In the genomic region with DNA sequence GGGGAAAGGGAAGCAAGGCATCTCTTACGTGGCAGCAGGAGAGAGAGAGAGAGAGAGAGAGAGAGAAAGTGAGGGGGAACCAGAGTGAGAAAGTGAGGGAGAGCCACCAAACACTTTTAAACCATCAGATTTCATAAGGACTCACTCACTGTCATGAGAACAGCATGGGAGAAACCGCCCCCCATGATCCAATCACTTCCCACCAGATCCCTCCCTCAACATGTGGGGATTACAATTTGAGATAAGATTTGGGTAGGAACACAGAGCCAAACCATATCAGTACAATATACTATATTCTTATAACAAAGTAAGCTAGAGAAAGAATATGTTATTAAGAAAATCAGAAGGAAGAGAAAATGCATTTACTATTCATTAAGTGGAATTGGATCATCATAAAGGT, we compare ENCODE assay signal across 37 cellular contexts. TPM values are rescaled to one million over a fixed set of nuclear protein-coding genes. Genes with fewer than 3 reads are reported as not detected.
DNase-seq lines count a peak whose midpoint lies in the region; ATAC-seq, FAIRE-seq and TF ChIP-seq lines count a peak whose summit lies in the region.
"Had no signal": no experiment of that assay in that cellular context is flagged by ENCODE, and none has a peak within 500 bp of the region (broad histone marks: within the 10 kb centered on the region; RNA-seq: fewer than 3 reads in every experiment).

No MANE protein-coding gene starts in this region.

- H2AFZ ChIP-seq in mammary epithelial cell (ENCODE audit: low read depth, low read length) (no peak overlapping the region), K562 (ENCODE audit: low read depth, low read length) (no peak overlapping the region)

- no peak for ATAC-seq in activated T-helper 17 cell treated with anti-CD3 and anti-CD28 coated beads, Interleukin-2, amount 50 U/mL, for 72 hours (replicated peaks)
- no peak for ATAC-seq in K562
- ATAC-seq in HG03280 (IDR thresholded peaks at IDR 0.05; ENCODE audit: unreplicated experiment): no peak
- ATAC-seq: A549; CD8-positive, alpha-beta T cell had no signal

- no peaks in the 10 kb centered on the region for H3K36me3 Mint-ChIP-seq in MCF 10A (ENCODE audit: insufficient read depth, unreplicated experiment)
- no peaks in the 10 kb centered on the region for H3K36me3 Mint-ChIP-seq in activated T-helper 17 cell treated with anti-CD3 and anti-CD28 coated beads, Interleukin-2, amount 50 U/mL, for 72 hours (ENCODE audit: low read depth)
- H3K36me3 Mint-ChIP-seq: CD14-positive monocyte; CD4-positive, alpha-beta memory T cell; CD4-positive, CD25-positive, alpha-beta regulatory T cell; CD8-positive, alpha-beta memory T cell; CD8-positive, alpha-beta T cell had no signal

- no peaks in the 10 kb centered on the region for H3K9me3 Mint-ChIP-seq in MCF 10A (ENCODE audit: unreplicated experiment)
- H3K9me3 Mint-ChIP-seq in activated T-helper 17 cell treated with anti-CD3 and anti-CD28 coated beads, Interleukin-2, amount 50 U/mL, for 72 hours: no peaks in the 10 kb centered on the region
- H3K9me3 Mint-ChIP-seq: CD4-positive, alpha-beta memory T cell; CD4-positive, alpha-beta T cell; CD8-positive, alpha-beta memory T cell; CD8-positive, alpha-beta T cell had no signal

- in situ Hi-C loops in mammary epithelial cell (cut with MboI; ENCODE audit: low sequenced_read_pairs in 2 of 2): no loop called here
- in situ Hi-C loops in K562 (cut with MboI): no loop called here

- DNase-seq in MCF 10A (ENCODE audit: unreplicated experiment) (no peak), mammary epithelial cell (no peak), OCI-M1 (lab: John Stamatoyannopoulos, UW) (peak; percentile 38), K562 (ENCODE audit: extremely low read depth in 1 of 4, low spot score in 3 of 4) (no peak), NAMALWA (ENCODE audit: low spot score) (no peak)
- DNase-seq in activated T-cell treated with anti-CD3 and anti-CD28 coated beads, Interleukin-2, amount 50 U/mL, for 1 hour: no peak
- DNase-seq: 8988T; ACHN; AML-193; BE2C; C1 segment of cervical spinal cord; Caco-2; Calu3; CD4-positive, alpha-beta memory T cell; CD4-positive, alpha-beta T cell; CD4-positive, CD25-positive, alpha-beta regulatory T cell; CD8-positive, alpha-beta memory T cell; CD8-positive, alpha-beta T cell; COR-L47; DMS 273 treated with DMSO at 0.1 percent for 48 hours; DMS153; DMS53; DMS79; DMS79 treated with DMSO at 0.1 percent for 48 hours; DND-41; EL had no signal

- POLR2A ChIA-PET in MCF 10A (lab: Yijun Ruan, JAX) (interaction anchor here (0.7 to 1.6 kb wide), 2 partner anchors 11 to 576 kb away, joined by 3 to 4 read pairs; no protein-coding TSS in a partner anchor), K562 (lab: Yijun Ruan, JAX) (no interaction called here)

- BruUV-seq in MCF 10A (replicated peaks; lab: Mats Ljungman, UMichigan) (no TSS peak), mammary epithelial cell (replicated peaks; lab: Mats Ljungman, UMichigan) (no TSS peak), K562 (replicated peaks; lab: Mats Ljungman, UMichigan) (no TSS peak)

- no peaks in the 10 kb centered on the region for H3K27me3 Mint-ChIP-seq in MCF 10A (ENCODE audit: insufficient read depth, unreplicated experiment)
- peaks cover 3% of the 10 kb centered on the region for H3K27me3 Mint-ChIP-seq in activated T-helper 17 cell treated with anti-CD3 and anti-CD28 coated beads, Interleukin-2, amount 50 U/mL, for 72 hours

- 0 out of 2 replicates have a peak, but pooled peaks have one; percentile 11 for TF ChIP-seq EP300 in K562 (IDR thresholded peaks at IDR 0.05; ENCODE audit: low read length)

- H3K4me1 Mint-ChIP-seq in MCF 10A (ENCODE audit: insufficient read depth, unreplicated experiment): peaks cover 53% of the 10 kb centered on the region
- H3K4me1 Mint-ChIP-seq in activated T-helper 17 cell treated with anti-CD3 and anti-CD28 coated beads, Interleukin-2, amount 50 U/mL, for 72 hours: no peaks in the 10 kb centered on the region
- H3K4me1 Mint-ChIP-seq: B cell; CD4-positive, alpha-beta memory T cell; CD8-positive, alpha-beta memory T cell had no signal

- H4K20me1 ChIP-seq in mammary epithelial cell (ENCODE audit: insufficient read depth, low read length) (no peaks in the 10 kb centered on the region), K562 (replicated peaks; ENCODE audit: control insufficient read depth, insufficient read depth, low read length) (0 out of 2 replicates have a peak, but pooled peaks cover 7% of the 10 kb centered on the region)
- H4K20me1 ChIP-seq: BLaER1; BLaER1 treated with 17β-estradiol and CSF1 and Interleukin-3, amounts not matched to agents 10 nM and 100 nM had no signal

- H3K9me3 ChIP-seq in mammary epithelial cell (replicated peaks; ENCODE audit: insufficient read depth, low read length) (no peaks in the 10 kb centered on the region), K562 (replicated peaks; ENCODE audit: control insufficient read depth, insufficient read depth, low read depth, low read length) (no peaks in the 10 kb centered on the region)
- H3K9me3 ChIP-seq: A549; BE2C; BLaER1; BLaER1 treated with 17β-estradiol and CSF1 and Interleukin-3, amounts not matched to agents 10 nM and 100 nM; Caco-2 had no signal

- dilution Hi-C loops in mammary epithelial cell (cut with HindIII; ENCODE audit: low sequenced_read_pairs): no loop called here

- H3K9ac ChIP-seq in mammary epithelial cell (ENCODE audit: insufficient read depth, low read length) (no peak overlapping the region), K562 (ENCODE audit: insufficient read depth in 1 of 2, low read depth in 2 of 2, low read length in 2 of 2) (no peak overlapping the region)
- H3K9ac ChIP-seq: BLaER1; BLaER1 treated with 17β-estradiol and CSF1 and Interleukin-3, amounts not matched to agents 10 nM and 100 nM had no signal

- no peak for TF ChIP-seq RAD21 in K562 (CRISPR knock-in tag; conservative IDR thresholded peaks at IDR 0.05 in 1 of 2, IDR thresholded peaks at IDR 0.05 in 1 of 2)

- no peaks in the 10 kb centered on the region for H3K9me1 ChIP-seq in K562 (ENCODE audit: control insufficient read depth, insufficient read depth, low read length)

- CTCF ChIA-PET in MCF 10A (lab: Yijun Ruan, JAX) (interaction anchor here (1.0 to 2.2 kb wide), 3 partner anchors 8 to 593 kb away, joined by 3 to 7 read pairs (median 3); no protein-coding TSS in a partner anchor), mammary epithelial cell (lab: Charles Lee; ENCODE audit: low non-redundant PET) (no interaction called here), K562 (lab: Yijun Ruan, JAX; ENCODE audit: low intra/inter-chr PET ratio) (no interaction called here)

- H3K79me2 ChIP-seq in mammary epithelial cell (ENCODE audit: insufficient read depth, low read length): no peaks in the 10 kb centered on the region
- H3K79me2 ChIP-seq in K562 (ENCODE audit: control insufficient read depth, insufficient read depth, low read length): no peaks in the 10 kb centered on the region

- peaks cover 16% of the 10 kb centered on the region for H3K4me1 ChIP-seq in mammary epithelial cell (ENCODE audit: insufficient read depth, low read length)
- peaks cover 0 to 1% of the 10 kb centered on the region in 2 experiments; a peak in 2 of 5 replicates for H3K4me1 ChIP-seq in K562 (replicated peaks in 1 of 2; ENCODE audit: control insufficient read depth in 2 of 2, insufficient read depth in 2 of 2, low read length in 2 of 2)

- H3K27me3 ChIP-seq in mammary epithelial cell (ENCODE audit: insufficient read depth, low read length) (peaks cover 3% of the 10 kb centered on the region), K562 (ENCODE audit: control insufficient read depth in 2 of 2, insufficient read depth in 2 of 2, low read length in 2 of 2) (peaks cover 3 to 19% of the 10 kb centered on the region in 2 experiments; a peak in 2 of 5 replicates)
- H3K27me3 ChIP-seq: BE2C had no signal

- no peak overlapping the region for H3K4me3 ChIP-seq in mammary epithelial cell (replicated peaks in 1 of 3; ENCODE audit: insufficient read depth in 1 of 3, low read depth in 2 of 3, low read length in 3 of 3)
- H3K4me3 ChIP-seq in K562: no peak overlapping the region
- H3K4me3 ChIP-seq: A549; BLaER1; BLaER1 treated with 17β-estradiol and CSF1 and Interleukin-3, amounts not matched to agents 10 nM and 100 nM had no signal

- H3K36me3 ChIP-seq in mammary epithelial cell (ENCODE audit: insufficient read depth, low read length) (no peaks in the 10 kb centered on the region), K562 (ENCODE audit: control insufficient read depth, insufficient read depth, low read length) (no peaks in the 10 kb centered on the region)
- H3K36me3 ChIP-seq: BE2C; BLaER1; BLaER1 treated with 17β-estradiol and CSF1 and Interleukin-3, amounts not matched to agents 10 nM and 100 nM had no signal

- H3K4me2 ChIP-seq in mammary epithelial cell (ENCODE audit: insufficient read depth, low read depth, low read length) (no peak overlapping the region), K562 (ENCODE audit: insufficient read depth, low read length) (no peak overlapping the region)
- H3K4me2 ChIP-seq: A549; BLaER1; BLaER1 treated with 17β-estradiol and CSF1 and Interleukin-3, amounts not matched to agents 10 nM and 100 nM had no signal

- H3K27ac Mint-ChIP-seq in MCF 10A (ENCODE audit: low read depth, unreplicated experiment): peak overlapping the region; percentile 72
- peak overlapping the region; percentile 28 for H3K27ac Mint-ChIP-seq in activated T-helper 17 cell treated with anti-CD3 and anti-CD28 coated beads, Interleukin-2, amount 50 U/mL, for 72 hours
- H3K27ac Mint-ChIP-seq: B cell; CD14-positive monocyte; CD4-positive, alpha-beta T cell; CD4-positive, CD25-positive, alpha-beta regulatory T cell; CD8-positive, alpha-beta T cell had no signal

- no peak overlapping the region for H3K4me3 Mint-ChIP-seq in MCF 10A (ENCODE audit: unreplicated experiment)
- H3K4me3 Mint-ChIP-seq in activated T-helper 17 cell treated with anti-CD3 and anti-CD28 coated beads, Interleukin-2, amount 50 U/mL, for 72 hours: no peak overlapping the region
- H3K4me3 Mint-ChIP-seq: B cell; CD14-positive monocyte; CD4-positive, alpha-beta memory T cell; CD4-positive, alpha-beta T cell; CD4-positive, CD25-positive, alpha-beta regulatory T cell; CD8-positive, alpha-beta memory T cell; CD8-positive, alpha-beta T cell had no signal

- TF ChIP-seq POLR2A in K562 (conservative IDR thresholded peaks at IDR 0.05): no peak

- 88% methylated on average over 2 of the region's 2 CpGs for WGBS in mammary epithelial cell (ENCODE audit: low coverage, missing lambda C conversion rate)
- WGBS in K562 (ENCODE audit: insufficient coverage, low coverage, missing lambda C conversion rate): 15% methylated on average over 2 of the region's 2 CpGs

- H3K27ac ChIP-seq in mammary epithelial cell (ENCODE audit: insufficient read depth, low read depth, low read length) (no peak overlapping the region), K562 (ENCODE audit: extremely low read depth, low read depth, low read length) (no peak overlapping the region)
- H3K27ac ChIP-seq: 22Rv1; A549; BLaER1; BLaER1 treated with 17β-estradiol and CSF1 and Interleukin-3, amounts not matched to agents 10 nM and 100 nM; C4-2B had no signal

- no peak for FAIRE-seq in K562 (lab: Jason Lieb, UNC)
- FAIRE-seq: A204.1, A549, D721Med had no signal

- intact Hi-C loops in MCF 10A (cut with micrococcal nuclease): no loop called here
- intact Hi-C loops in mammary epithelial cell (cut with micrococcal nuclease): no loop called here
- intact Hi-C loops in K562 (cut with micrococcal nuclease): no loop called here

- TF ChIP-seq CTCF in MCF 10A (IDR thresholded peaks at IDR 0.05; ENCODE audit: unreplicated experiment) (no peak), mammary epithelial cell (conservative IDR thresholded peaks at IDR 0.05 in 1 of 2, IDR thresholded peaks at IDR 0.05 in 1 of 2; ENCODE audit: extremely low read depth in 1 of 2, insufficient read depth in 1 of 2, low read depth in 1 of 2, low read length in 2 of 2) (no peak), K562 (IDR thresholded peaks at IDR 0.05 in 2 of 3, conservative IDR thresholded peaks at IDR 0.05 in 1 of 3; ENCODE audit: insufficient read depth in 2 of 3, low read depth in 1 of 3, low read length in 3 of 3) (no peak)

RNA-seq across cellular contexts. Expression of gene PLXNC1, which starts 53.7 kb away (rescaled TPM):
- total RNA-seq in MCF 10A (2022) (2.4 and 2.6 TPM in 2 replicates), mammary epithelial cell (1 to 10 TPM in 1 of 2 donors, under 1 TPM in 1; 0.61 to 3.2 TPM), K562 (2014; rRNA removed) (0.14 and 0.16 TPM in 2 replicates), K562 (2014; rRNA removed; fragmentation: Illumina TruSeq; extraction: Trizol) (0.18 and 0.45 TPM in 2 replicates), K562 (2015; rRNA removed; fragmentation: Illumina TruSeq; extraction: Trizol) (0.30 and 0.87 TPM in 2 replicates), K562 (2021) (0.33 and 0.42 TPM in 2 replicates)
- polyA plus RNA-seq in mammary epithelial cell (0.48 TPM), K562 (2011; rRNA removed) (0.12 and 0.53 TPM in 2 replicates), K562 (2014; fragmentation: Illumina TruSeq; extraction: Trizol) (0.21 and 0.44 TPM in 2 replicates), K562 (2014; fragmentation: Nextera tagmentation; extraction: Ambion mirVana) (under 1 TPM; 0.28 to 0.55 TPM), K562 (2014; rRNA removed) (0.08 TPM in 2 replicates)
- polyA minus RNA-seq in mammary epithelial cell: 1.1 TPM
- total RNA-seq in activated T-helper 17 cell treated with anti-CD3 and anti-CD28 coated beads, Interleukin-2, amount 50 U/mL, for 72 hours: 1 to 10 TPM; 4.9 to 7.5 TPM
- total RNA-seq in K562 (2011; cell fraction: chromatin; rRNA removed; ENCODE audit: low replicate concordance): 0.32 and 0.37 TPM in 2 replicates
- under 0.01 TPM in 1 of 2 replicates, not detected in the other for total RNA-seq in K562 (2011; cell fraction: nucleolus; rRNA removed)
- 0.23 and 0.29 TPM in 2 replicates for total RNA-seq in K562 (2011; cell fraction: nucleoplasm; rRNA removed)
- 0.01 and 0.25 TPM in 2 replicates for polyA plus RNA-seq in K562 (2011; cell fraction: cytosol; rRNA removed)
- 0.14 and 0.77 TPM in 2 replicates for polyA plus RNA-seq in K562 (2011; cell fraction: nucleus; rRNA removed)
- 0.59 and 1.0 TPM in 2 replicates for polyA plus RNA-seq in K562 (2012)
- 0.12 and 1.7 TPM in 2 replicates for polyA minus RNA-seq in K562 (2011; rRNA and poly(A)+ RNA removed)
- polyA minus RNA-seq in K562 (2011; cell fraction: cytosol; rRNA and poly(A)+ RNA removed): 0.76 TPM in 1 of 2 replicates, not detected in the other
- polyA minus RNA-seq in K562 (2011; cell fraction: nucleus; rRNA and poly(A)+ RNA removed): under 0.01 and 1.2 TPM in 2 replicates
